1 cellular context compared by ENCODE assay signal in the genomic region with DNA sequence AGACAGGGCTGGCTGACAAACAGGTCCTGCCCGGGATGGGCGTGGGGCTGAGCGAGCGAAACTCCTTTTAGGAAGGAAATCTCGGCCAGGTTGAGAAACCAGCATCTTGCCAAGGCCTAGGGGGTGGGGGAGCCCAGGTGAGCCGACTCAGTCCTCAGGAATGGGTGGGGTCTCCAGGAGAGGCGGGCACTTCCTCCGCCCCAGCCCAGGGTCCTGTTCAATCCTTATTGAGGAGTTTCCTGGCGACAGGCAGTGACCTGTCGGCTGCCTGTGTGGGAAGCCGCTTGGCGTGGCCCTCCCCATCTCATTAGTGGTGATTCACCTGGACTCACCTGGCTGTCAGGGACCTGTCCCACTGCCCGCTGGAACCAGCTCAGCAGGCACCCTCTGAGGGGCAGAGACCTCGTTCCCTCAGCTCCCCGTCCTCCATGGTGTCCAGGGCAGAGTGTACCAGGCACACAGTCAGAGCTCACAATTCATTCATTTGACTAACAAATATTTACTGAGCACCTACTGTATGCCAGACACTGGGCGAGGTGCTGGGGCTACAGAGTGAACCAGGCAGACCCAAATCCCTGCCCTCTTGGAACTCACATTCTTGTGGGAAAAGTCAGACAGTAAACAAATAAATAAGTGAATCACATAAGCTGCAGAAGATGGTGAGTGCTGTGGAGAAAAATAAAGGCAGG.
TF ChIP-seq lines count a peak whose summit lies in the region.

No MANE protein-coding gene starts in this region.

TF ChIP-seq in WTC11, 78 proteins besides CTCF, POLR2A, EP300 and RAD21 (continued from another document):
- TF ChIP-seq, protein P1, sequence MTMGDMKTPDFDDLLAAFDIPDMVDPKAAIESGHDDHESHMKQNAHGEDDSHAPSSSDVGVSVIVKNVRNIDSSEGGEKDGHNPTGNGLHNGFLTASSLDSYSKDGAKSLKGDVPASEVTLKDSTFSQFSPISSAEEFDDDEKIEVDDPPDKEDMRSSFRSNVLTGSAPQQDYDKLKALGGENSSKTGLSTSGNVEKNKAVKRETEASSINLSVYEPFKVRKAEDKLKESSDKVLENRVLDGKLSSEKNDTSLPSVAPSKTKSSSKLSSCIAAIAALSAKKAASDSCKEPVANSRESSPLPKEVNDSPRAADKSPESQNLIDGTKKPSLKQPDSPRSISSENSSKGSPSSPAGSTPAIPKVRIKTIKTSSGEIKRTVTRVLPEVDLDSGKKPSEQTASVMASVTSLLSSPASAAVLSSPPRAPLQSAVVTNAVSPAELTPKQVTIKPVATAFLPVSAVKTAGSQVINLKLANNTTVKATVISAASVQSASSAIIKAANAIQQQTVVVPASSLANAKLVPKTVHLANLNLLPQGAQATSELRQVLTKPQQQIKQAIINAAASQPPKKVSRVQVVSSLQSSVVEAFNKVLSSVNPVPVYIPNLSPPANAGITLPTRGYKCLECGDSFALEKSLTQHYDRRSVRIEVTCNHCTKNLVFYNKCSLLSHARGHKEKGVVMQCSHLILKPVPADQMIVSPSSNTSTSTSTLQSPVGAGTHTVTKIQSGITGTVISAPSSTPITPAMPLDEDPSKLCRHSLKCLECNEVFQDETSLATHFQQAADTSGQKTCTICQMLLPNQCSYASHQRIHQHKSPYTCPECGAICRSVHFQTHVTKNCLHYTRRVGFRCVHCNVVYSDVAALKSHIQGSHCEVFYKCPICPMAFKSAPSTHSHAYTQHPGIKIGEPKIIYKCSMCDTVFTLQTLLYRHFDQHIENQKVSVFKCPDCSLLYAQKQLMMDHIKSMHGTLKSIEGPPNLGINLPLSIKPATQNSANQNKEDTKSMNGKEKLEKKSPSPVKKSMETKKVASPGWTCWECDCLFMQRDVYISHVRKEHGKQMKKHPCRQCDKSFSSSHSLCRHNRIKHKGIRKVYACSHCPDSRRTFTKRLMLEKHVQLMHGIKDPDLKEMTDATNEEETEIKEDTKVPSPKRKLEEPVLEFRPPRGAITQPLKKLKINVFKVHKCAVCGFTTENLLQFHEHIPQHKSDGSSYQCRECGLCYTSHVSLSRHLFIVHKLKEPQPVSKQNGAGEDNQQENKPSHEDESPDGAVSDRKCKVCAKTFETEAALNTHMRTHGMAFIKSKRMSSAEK (CRISPR knock-in tag; IDR thresholded peaks at IDR 0.05; ENCODE audit: borderline replicate concordance): no peak
- TF ChIP-seq ATF1 (CRISPR knock-in tag; IDR thresholded peaks at IDR 0.05): no peak
- TF ChIP-seq, protein P2, sequence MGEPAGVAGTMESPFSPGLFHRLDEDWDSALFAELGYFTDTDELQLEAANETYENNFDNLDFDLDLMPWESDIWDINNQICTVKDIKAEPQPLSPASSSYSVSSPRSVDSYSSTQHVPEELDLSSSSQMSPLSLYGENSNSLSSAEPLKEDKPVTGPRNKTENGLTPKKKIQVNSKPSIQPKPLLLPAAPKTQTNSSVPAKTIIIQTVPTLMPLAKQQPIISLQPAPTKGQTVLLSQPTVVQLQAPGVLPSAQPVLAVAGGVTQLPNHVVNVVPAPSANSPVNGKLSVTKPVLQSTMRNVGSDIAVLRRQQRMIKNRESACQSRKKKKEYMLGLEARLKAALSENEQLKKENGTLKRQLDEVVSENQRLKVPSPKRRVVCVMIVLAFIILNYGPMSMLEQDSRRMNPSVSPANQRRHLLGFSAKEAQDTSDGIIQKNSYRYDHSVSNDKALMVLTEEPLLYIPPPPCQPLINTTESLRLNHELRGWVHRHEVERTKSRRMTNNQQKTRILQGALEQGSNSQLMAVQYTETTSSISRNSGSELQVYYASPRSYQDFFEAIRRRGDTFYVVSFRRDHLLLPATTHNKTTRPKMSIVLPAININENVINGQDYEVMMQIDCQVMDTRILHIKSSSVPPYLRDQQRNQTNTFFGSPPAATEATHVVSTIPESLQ (CRISPR knock-in tag; IDR thresholded peaks at IDR 0.05): no peak
- TF ChIP-seq, protein P3, sequence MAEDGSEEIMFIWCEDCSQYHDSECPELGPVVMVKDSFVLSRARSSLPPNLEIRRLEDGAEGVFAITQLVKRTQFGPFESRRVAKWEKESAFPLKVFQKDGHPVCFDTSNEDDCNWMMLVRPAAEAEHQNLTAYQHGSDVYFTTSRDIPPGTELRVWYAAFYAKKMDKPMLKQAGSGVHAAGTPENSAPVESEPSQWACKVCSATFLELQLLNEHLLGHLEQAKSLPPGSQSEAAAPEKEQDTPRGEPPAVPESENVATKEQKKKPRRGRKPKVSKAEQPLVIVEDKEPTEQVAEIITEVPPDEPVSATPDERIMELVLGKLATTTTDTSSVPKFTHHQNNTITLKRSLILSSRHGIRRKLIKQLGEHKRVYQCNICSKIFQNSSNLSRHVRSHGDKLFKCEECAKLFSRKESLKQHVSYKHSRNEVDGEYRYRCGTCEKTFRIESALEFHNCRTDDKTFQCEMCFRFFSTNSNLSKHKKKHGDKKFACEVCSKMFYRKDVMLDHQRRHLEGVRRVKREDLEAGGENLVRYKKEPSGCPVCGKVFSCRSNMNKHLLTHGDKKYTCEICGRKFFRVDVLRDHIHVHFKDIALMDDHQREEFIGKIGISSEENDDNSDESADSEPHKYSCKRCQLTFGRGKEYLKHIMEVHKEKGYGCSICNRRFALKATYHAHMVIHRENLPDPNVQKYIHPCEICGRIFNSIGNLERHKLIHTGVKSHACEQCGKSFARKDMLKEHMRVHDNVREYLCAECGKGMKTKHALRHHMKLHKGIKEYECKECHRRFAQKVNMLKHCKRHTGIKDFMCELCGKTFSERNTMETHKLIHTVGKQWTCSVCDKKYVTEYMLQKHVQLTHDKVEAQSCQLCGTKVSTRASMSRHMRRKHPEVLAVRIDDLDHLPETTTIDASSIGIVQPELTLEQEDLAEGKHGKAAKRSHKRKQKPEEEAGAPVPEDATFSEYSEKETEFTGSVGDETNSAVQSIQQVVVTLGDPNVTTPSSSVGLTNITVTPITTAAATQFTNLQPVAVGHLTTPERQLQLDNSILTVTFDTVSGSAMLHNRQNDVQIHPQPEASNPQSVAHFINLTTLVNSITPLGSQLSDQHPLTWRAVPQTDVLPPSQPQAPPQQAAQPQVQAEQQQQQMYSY (CRISPR knock-in tag; IDR thresholded peaks at IDR 0.05): no peak
- TF ChIP-seq, protein P4, sequence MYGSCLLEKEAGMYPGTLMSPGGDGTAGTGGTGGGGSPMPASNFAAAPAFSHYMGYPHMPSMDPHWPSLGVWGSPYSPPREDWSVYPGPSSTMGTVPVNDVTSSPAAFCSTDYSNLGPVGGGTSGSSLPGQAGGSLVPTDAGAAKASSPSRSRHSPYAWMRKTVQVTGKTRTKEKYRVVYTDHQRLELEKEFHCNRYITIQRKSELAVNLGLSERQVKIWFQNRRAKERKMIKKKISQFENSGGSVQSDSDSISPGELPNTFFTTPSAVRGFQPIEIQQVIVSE (CRISPR knock-in tag; IDR thresholded peaks at IDR 0.05; ENCODE audit: borderline replicate concordance): no peak
- no peak for TF ChIP-seq ZNF232 (CRISPR knock-in tag; IDR thresholded peaks at IDR 0.05)
- no peak for TF ChIP-seq CREB1 (CRISPR knock-in tag; IDR thresholded peaks at IDR 0.05)
- no peak for TF ChIP-seq CREM (CRISPR knock-in tag; IDR thresholded peaks at IDR 0.05)
- TF ChIP-seq, protein P5, sequence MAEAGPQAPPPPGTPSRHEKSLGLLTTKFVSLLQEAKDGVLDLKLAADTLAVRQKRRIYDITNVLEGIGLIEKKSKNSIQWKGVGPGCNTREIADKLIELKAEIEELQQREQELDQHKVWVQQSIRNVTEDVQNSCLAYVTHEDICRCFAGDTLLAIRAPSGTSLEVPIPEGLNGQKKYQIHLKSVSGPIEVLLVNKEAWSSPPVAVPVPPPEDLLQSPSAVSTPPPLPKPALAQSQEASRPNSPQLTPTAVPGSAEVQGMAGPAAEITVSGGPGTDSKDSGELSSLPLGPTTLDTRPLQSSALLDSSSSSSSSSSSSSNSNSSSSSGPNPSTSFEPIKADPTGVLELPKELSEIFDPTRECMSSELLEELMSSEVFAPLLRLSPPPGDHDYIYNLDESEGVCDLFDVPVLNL (CRISPR knock-in tag; IDR thresholded peaks at IDR 0.05; ENCODE audit: borderline replicate concordance, low read depth): no peak
- TF ChIP-seq, protein P6, sequence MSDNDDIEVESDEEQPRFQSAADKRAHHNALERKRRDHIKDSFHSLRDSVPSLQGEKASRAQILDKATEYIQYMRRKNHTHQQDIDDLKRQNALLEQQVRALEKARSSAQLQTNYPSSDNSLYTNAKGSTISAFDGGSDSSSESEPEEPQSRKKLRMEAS (CRISPR knock-in tag; IDR thresholded peaks at IDR 0.05): no peak
- no peak for TF ChIP-seq ZNF138 (CRISPR knock-in tag; conservative IDR thresholded peaks at IDR 0.05)
